13 cellular contexts compared by ENCODE assay signal in the genomic region with DNA sequence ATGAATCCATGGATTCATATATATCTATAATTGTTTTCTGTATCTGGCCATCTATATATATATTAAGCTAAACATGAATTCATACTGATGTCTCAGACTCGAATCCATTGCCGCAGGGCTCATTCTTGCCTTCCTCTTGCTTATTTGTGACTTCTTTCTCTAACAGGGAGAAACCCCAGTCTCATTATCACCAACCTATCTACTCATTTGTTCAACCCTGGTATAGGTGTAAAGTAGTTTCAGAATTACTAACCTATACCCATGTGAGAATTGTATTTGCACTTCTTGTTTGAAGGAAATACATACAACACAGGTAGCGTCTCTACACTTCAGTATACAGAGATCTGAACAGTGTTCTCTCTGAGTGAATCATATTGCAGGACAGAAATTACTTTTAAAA.
DNase-seq lines count a peak whose midpoint lies in the region; ATAC-seq and TF ChIP-seq lines count a peak whose summit lies in the region.
"Had no signal": no experiment of that assay in that cellular context is flagged by ENCODE, and none has a peak within 500 bp of the region (broad histone marks: within the 10 kb centered on the region; RNA-seq: fewer than 3 reads in every experiment).

No MANE protein-coding gene starts in this region.

- no peaks in the 10 kb centered on the region for H3K4me1 Mint-ChIP-seq in glutamatergic neuron (ENCODE audit: low read depth, unreplicated experiment)

- H3K27ac Mint-ChIP-seq in glutamatergic neuron (ENCODE audit: unreplicated experiment), result no peak overlapping the region

- peak; percentile 91 for ATAC-seq in GM21619 (IDR thresholded peaks at IDR 0.05; ENCODE audit: unreplicated experiment)
- ATAC-seq in HG03378 (IDR thresholded peaks at IDR 0.05; ENCODE audit: unreplicated experiment), result peak; percentile 91
- ATAC-seq: right cardiac atrium had no signal

- TF ChIP-seq CTCF in glutamatergic neuron (IDR thresholded peaks at IDR 0.05; ENCODE audit: partially characterized antibody, unreplicated experiment), result no peak

- peak; percentile 39 for DNase-seq in stimulated activated CD4-positive, alpha-beta T cell treated with anti-CD3 and anti-CD28 coated beads, Interleukin-1b, Interleukin-23, amount 100 ng/mL, for 48 hours
- no peak for DNase-seq in stimulated activated CD4-positive, alpha-beta T cell treated with anti-CD3 and anti-CD28 coated beads, Interleukin-4, amount 100 ng/mL, for 24 hours
- DNase-seq in glutamatergic neuron (no peak), GDM1 (lab: John Stamatoyannopoulos, UW) (no peak), D341Med (ENCODE audit: low spot score) (no peak), dedifferentiated amniotic fluid mesenchymal stem cell (ENCODE audit: extremely low spot score) (no peak)
- DNase-seq: AML-193, dermis blood vessel endothelial cell, EL, right cardiac atrium, upper lobe of left lung had no signal

- H3K27me3 Mint-ChIP-seq in glutamatergic neuron (ENCODE audit: unreplicated experiment), result peaks cover 2% of the 10 kb centered on the region

- H3K4me3 Mint-ChIP-seq in glutamatergic neuron (ENCODE audit: unreplicated experiment), result no peak overlapping the region

- no peaks in the 10 kb centered on the region for H3K36me3 Mint-ChIP-seq in glutamatergic neuron (ENCODE audit: unreplicated experiment)

- no peaks in the 10 kb centered on the region for H3K9me3 Mint-ChIP-seq in glutamatergic neuron (ENCODE audit: unreplicated experiment)
